Comparison of ENCODE assay signal across 8 cellular contexts in the genomic region with DNA sequence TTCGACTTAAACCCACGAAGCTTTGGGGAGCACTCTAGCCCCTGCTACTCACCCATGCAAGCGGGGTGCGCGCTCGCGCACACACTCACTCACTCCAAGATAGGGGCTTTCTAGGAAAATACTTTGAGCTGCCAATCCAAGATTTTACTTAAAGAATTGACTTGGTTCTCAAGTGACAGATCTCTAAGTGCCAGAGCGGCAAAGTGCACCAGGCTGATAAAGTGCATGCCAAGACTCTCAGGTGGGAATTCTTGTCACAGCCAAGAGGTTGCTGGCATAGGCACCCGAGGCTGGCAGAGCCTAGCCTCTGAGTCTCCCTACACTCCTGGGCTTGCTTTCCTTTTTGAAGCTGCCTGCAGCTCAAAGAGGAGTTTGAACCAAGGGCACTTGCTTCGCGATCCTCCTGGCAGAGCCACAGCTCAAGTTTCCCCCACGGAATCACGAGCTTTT. TPM values are rescaled to one million over a fixed set of nuclear protein-coding genes. Genes with fewer than 3 reads are reported as not detected.
DNase-seq lines count a peak whose midpoint lies in the region; ATAC-seq and TF ChIP-seq lines count a peak whose summit lies in the region.

No MANE protein-coding gene starts in this region.

- H3K9ac ChIP-seq in endodermal cell (ENCODE audit: extremely low read depth, low read length, poor library complexity, severe bottlenecking) (peak overlapping the region; percentile 70), neural cell (ENCODE audit: low read length) (no peak overlapping the region)

- H3K4me2 ChIP-seq in OCI-LY7 (ENCODE audit: low read length) (peak overlapping the region; percentile 76), neural cell (ENCODE audit: low read length) (peak overlapping the region; percentile 46)

- peak; percentile 68 for DNase-seq in DMS79 treated with DMSO at 0.1 percent for 48 hours (lab: John Stamatoyannopoulos, UW)
- DNase-seq in OCI-LY7 (ENCODE audit: low spot score): no peak
- peak; percentile 64 for DNase-seq in endodermal cell
- DNase-seq in hepatic stellate cell (ENCODE audit: low spot score): no peak
- DNase-seq in germinal center (ENCODE audit: low spot score): no peak

- no peaks in the 10 kb centered on the region for H3F3A ChIP-seq in neural cell (ENCODE audit: insufficient read depth, low read length, poor library complexity, severe bottlenecking)

- CTCF ChIA-PET in OCI-LY7 (lab: Charles Lee; ENCODE audit: unreplicated experiment): interaction anchor here (0.6 to 1.0 kb wide), 2 partner anchors 8 to 11 kb away, joined by 3 to 4 read pairs; no protein-coding TSS in a partner anchor

- no peak overlapping the region for H3K27ac ChIP-seq in OCI-LY7 (ENCODE audit: low read depth, low read length, poor library complexity, severe bottlenecking)
- H3K27ac ChIP-seq in endodermal cell (ENCODE audit: low read depth, low read length): no peak overlapping the region
- H3K27ac ChIP-seq in neural cell (ENCODE audit: low read length): no peak overlapping the region

- H3K4me1 ChIP-seq in OCI-LY7 (ENCODE audit: insufficient read depth, low read length, poor library complexity, severe bottlenecking) (peaks cover 45% of the 10 kb centered on the region), endodermal cell (ENCODE audit: control insufficient read depth, insufficient read depth, low read length) (no peaks in the 10 kb centered on the region)

- BruUV-seq in OCI-LY7 (replicated peaks; lab: Mats Ljungman, UMichigan): no TSS peak

- no peak for TF ChIP-seq EP300 in neural cell (conservative IDR thresholded peaks at IDR 0.05; ENCODE audit: poor library complexity, severe bottlenecking)

- H3K27me3 Mint-ChIP-seq in endodermal cell (ENCODE audit: insufficient read depth): peaks cover 84% of the 10 kb centered on the region

- H3K9me2 ChIP-seq in OCI-LY7 (ENCODE audit: insufficient read depth, low read length): no peaks in the 10 kb centered on the region
- no peaks in the 10 kb centered on the region for H3K9me2 ChIP-seq in neural cell (ENCODE audit: insufficient read depth, low read length)

- no peaks in the 10 kb centered on the region for H3K9me3 Mint-ChIP-seq in endodermal cell

- no peak for ATAC-seq in GM19035 (IDR thresholded peaks at IDR 0.05; ENCODE audit: unreplicated experiment)
- ATAC-seq in activated CD4-positive, CD25-positive, alpha-beta regulatory T cell treated with anti-CD3 and anti-CD28 coated beads, Interleukin-2, amount 50 U/mL, for 24 hours: no peak

- TF ChIP-seq CTCF in OCI-LY7 (conservative IDR thresholded peaks at IDR 0.05; ENCODE audit: low read length) (no peak), endodermal cell (conservative IDR thresholded peaks at IDR 0.05) (no peak), neural cell (IDR thresholded peaks at IDR 0.05; ENCODE audit: poor library complexity, severe bottlenecking) (no peak)

- H3K4me3 ChIP-seq in OCI-LY7 (ENCODE audit: low read depth, low read length, poor library complexity, severe bottlenecking) (peak overlapping the region; percentile 62), endodermal cell (ENCODE audit: low read length) (peak overlapping the region; percentile 93), neural cell (ENCODE audit: low read length) (peak overlapping the region; percentile 64)

- WGBS in endodermal cell (ENCODE audit: insufficient coverage in 1 of 2, insufficient read length in 1 of 2), 2 experiments: 0 to 7% methylated on average over 7 to 13 of the region's 13 CpGs

- H3K79me2 ChIP-seq in OCI-LY7 (ENCODE audit: insufficient read depth, low read depth, low read length): no peaks in the 10 kb centered on the region
- H3K79me2 ChIP-seq in neural cell (replicated peaks; ENCODE audit: insufficient read depth, low read length): no peaks in the 10 kb centered on the region

- H3K27ac Mint-ChIP-seq in endodermal cell: no peak overlapping the region

- peaks cover 2% of the 10 kb centered on the region for H3K36me3 Mint-ChIP-seq in endodermal cell (ENCODE audit: low read depth)

- peaks cover 23% of the 10 kb centered on the region for H3K4me1 Mint-ChIP-seq in endodermal cell

- peak overlapping the region; percentile 71 for H3K4me3 Mint-ChIP-seq in endodermal cell

- H3K27me3 ChIP-seq in endodermal cell (ENCODE audit: control insufficient read depth, insufficient read depth, low read length, poor library complexity, severe bottlenecking) (peaks cover 56% of the 10 kb centered on the region), neural cell (ENCODE audit: insufficient read depth, low read depth, low read length) (peaks cover 70% of the 10 kb centered on the region)

- H3K9me3 ChIP-seq in OCI-LY7 (ENCODE audit: low read length) (no peaks in the 10 kb centered on the region), endodermal cell (ENCODE audit: control insufficient read depth, low read length) (no peaks in the 10 kb centered on the region), neural cell (ENCODE audit: low read length) (no peaks in the 10 kb centered on the region)

- H3K36me3 ChIP-seq in OCI-LY7 (ENCODE audit: insufficient read depth, low read length): no peaks in the 10 kb centered on the region
- peaks cover 28% of the 10 kb centered on the region for H3K36me3 ChIP-seq in endodermal cell (ENCODE audit: control insufficient read depth, insufficient read depth, low read length)
- H3K36me3 ChIP-seq in neural cell (ENCODE audit: insufficient read depth, low read length): no peaks in the 10 kb centered on the region

- POLR2A ChIA-PET in OCI-LY7 (lab: Charles Lee): interaction anchor here (0.6 to 2.6 kb wide), 2 partner anchors 12 to 682 kb away, joined by 6 to 7 read pairs; no protein-coding TSS in a partner anchor

- H4K20me1 ChIP-seq in OCI-LY7 (ENCODE audit: insufficient read depth, low read length) (no peaks in the 10 kb centered on the region), neural cell (ENCODE audit: insufficient read depth) (no peaks in the 10 kb centered on the region)

- intact Hi-C loops in OCI-LY7 (cut with micrococcal nuclease; ENCODE audit: unreplicated experiment): no loop called here

- H2AFZ ChIP-seq in OCI-LY7 (ENCODE audit: low read length) (peak overlapping the region; percentile 68; the same call in 1 of the 2 replicates), neural cell (ENCODE audit: low read depth, low read length) (no peak overlapping the region)

- no peak for TF ChIP-seq RAD21 in neural cell (conservative IDR thresholded peaks at IDR 0.05)

TF ChIP-seq in neural cell, 6 proteins besides CTCF, POLR2A, EP300 and RAD21:
- TF ChIP-seq REST (IDR thresholded peaks at IDR 0.05; ENCODE audit: borderline replicate concordance) (no peak), POLR2AphosphoS5 (IDR thresholded peaks at IDR 0.05) (peak; percentile 2)

RNA-seq across cellular contexts. Expression of gene ADM, which starts 2.6 kb away (rescaled TPM):
- total RNA-seq in OCI-LY7 (2014; rRNA removed; shearing (Covaris generic)): 4.9 and 5.9 TPM in 2 replicates
- total RNA-seq in OCI-LY7 (2022) (0.20 and 0.46 TPM in 2 replicates), endodermal cell (10 to 100 TPM; 20.6 to 35.5 TPM)
- 38.5 TPM for polyA plus RNA-seq in endodermal cell (2013, experiment 1 of 2)
- polyA plus RNA-seq in endodermal cell (2013, experiment 2 of 2): 38.1 TPM
- polyA plus RNA-seq in neural cell: 0.30 and 1.6 TPM in 2 replicates
- polyA minus RNA-seq in neural cell: not detected in 2 replicates

RNA-seq across cellular contexts. Expression of gene SBF2, which starts 8.3 kb away (rescaled TPM):
- 12.4 and 14.3 TPM in 2 replicates for total RNA-seq in OCI-LY7 (2014; rRNA removed; shearing (Covaris generic))
- total RNA-seq in OCI-LY7 (2022) (12.9 and 15.2 TPM in 2 replicates), endodermal cell (10 to 100 TPM; 27.1 to 32.5 TPM)
- 24.3 TPM for polyA plus RNA-seq in endodermal cell (2013, experiment 1 of 2)
- 23.7 TPM for polyA plus RNA-seq in endodermal cell (2013, experiment 2 of 2)
- 53.4 and 55.3 TPM in 2 replicates for polyA plus RNA-seq in neural cell
- polyA minus RNA-seq in neural cell: 115 and 141 TPM in 2 replicates

Comparison
In these comparisons a context has a peak if more than half of its experiments do, and no peak if none do; other contexts are left out.
1. DNase-seq: peak in DMS79 treated with DMSO at 0.1 percent for 48 hours (single experiment) and endodermal cell (single experiment); none in OCI-LY7 (single experiment), hepatic stellate cell (single experiment) and germinal center (single experiment).
2. Peak in every context shown above with its lines, with median percentiles within 50 percentile points of each other: H3K4me3 ChIP-seq.